ENCODE assay signal across 1 cellular context in the genomic region with DNA sequence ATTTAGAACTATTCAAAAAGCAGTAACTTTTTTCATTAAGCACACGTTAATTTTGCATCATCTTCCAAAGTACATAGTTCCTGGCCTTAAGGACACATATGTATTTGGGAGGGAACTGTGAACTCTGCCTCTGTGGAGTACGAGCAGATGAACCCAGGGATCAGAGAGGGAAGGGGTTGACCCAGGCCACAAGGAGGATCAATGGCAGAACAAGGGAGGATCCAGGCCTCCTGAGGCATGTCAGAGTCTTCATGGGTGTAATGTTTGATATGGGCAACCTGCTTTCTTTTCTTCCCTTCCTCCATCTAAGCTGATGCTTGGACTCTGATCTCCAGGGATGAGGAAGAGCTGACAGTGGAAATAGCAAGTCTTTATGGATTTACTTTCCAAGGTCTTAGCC.
TF ChIP-seq lines count a peak whose summit lies in the region.

No MANE protein-coding gene starts in this region.

TF ChIP-seq in K562, 482 proteins besides CTCF, POLR2A, EP300 and RAD21 (continued from another document):
- TF ChIP-seq, protein P1, sequence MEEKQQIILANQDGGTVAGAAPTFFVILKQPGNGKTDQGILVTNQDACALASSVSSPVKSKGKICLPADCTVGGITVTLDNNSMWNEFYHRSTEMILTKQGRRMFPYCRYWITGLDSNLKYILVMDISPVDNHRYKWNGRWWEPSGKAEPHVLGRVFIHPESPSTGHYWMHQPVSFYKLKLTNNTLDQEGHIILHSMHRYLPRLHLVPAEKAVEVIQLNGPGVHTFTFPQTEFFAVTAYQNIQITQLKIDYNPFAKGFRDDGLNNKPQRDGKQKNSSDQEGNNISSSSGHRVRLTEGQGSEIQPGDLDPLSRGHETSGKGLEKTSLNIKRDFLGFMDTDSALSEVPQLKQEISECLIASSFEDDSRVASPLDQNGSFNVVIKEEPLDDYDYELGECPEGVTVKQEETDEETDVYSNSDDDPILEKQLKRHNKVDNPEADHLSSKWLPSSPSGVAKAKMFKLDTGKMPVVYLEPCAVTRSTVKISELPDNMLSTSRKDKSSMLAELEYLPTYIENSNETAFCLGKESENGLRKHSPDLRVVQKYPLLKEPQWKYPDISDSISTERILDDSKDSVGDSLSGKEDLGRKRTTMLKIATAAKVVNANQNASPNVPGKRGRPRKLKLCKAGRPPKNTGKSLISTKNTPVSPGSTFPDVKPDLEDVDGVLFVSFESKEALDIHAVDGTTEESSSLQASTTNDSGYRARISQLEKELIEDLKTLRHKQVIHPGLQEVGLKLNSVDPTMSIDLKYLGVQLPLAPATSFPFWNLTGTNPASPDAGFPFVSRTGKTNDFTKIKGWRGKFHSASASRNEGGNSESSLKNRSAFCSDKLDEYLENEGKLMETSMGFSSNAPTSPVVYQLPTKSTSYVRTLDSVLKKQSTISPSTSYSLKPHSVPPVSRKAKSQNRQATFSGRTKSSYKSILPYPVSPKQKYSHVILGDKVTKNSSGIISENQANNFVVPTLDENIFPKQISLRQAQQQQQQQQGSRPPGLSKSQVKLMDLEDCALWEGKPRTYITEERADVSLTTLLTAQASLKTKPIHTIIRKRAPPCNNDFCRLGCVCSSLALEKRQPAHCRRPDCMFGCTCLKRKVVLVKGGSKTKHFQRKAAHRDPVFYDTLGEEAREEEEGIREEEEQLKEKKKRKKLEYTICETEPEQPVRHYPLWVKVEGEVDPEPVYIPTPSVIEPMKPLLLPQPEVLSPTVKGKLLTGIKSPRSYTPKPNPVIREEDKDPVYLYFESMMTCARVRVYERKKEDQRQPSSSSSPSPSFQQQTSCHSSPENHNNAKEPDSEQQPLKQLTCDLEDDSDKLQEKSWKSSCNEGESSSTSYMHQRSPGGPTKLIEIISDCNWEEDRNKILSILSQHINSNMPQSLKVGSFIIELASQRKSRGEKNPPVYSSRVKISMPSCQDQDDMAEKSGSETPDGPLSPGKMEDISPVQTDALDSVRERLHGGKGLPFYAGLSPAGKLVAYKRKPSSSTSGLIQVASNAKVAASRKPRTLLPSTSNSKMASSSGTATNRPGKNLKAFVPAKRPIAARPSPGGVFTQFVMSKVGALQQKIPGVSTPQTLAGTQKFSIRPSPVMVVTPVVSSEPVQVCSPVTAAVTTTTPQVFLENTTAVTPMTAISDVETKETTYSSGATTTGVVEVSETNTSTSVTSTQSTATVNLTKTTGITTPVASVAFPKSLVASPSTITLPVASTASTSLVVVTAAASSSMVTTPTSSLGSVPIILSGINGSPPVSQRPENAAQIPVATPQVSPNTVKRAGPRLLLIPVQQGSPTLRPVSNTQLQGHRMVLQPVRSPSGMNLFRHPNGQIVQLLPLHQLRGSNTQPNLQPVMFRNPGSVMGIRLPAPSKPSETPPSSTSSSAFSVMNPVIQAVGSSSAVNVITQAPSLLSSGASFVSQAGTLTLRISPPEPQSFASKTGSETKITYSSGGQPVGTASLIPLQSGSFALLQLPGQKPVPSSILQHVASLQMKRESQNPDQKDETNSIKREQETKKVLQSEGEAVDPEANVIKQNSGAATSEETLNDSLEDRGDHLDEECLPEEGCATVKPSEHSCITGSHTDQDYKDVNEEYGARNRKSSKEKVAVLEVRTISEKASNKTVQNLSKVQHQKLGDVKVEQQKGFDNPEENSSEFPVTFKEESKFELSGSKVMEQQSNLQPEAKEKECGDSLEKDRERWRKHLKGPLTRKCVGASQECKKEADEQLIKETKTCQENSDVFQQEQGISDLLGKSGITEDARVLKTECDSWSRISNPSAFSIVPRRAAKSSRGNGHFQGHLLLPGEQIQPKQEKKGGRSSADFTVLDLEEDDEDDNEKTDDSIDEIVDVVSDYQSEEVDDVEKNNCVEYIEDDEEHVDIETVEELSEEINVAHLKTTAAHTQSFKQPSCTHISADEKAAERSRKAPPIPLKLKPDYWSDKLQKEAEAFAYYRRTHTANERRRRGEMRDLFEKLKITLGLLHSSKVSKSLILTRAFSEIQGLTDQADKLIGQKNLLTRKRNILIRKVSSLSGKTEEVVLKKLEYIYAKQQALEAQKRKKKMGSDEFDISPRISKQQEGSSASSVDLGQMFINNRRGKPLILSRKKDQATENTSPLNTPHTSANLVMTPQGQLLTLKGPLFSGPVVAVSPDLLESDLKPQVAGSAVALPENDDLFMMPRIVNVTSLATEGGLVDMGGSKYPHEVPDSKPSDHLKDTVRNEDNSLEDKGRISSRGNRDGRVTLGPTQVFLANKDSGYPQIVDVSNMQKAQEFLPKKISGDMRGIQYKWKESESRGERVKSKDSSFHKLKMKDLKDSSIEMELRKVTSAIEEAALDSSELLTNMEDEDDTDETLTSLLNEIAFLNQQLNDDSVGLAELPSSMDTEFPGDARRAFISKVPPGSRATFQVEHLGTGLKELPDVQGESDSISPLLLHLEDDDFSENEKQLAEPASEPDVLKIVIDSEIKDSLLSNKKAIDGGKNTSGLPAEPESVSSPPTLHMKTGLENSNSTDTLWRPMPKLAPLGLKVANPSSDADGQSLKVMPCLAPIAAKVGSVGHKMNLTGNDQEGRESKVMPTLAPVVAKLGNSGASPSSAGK (IDR thresholded peaks at IDR 0.05) = no peak
- TF ChIP-seq XRCC3 (IDR thresholded peaks at IDR 0.05) (no peak), ZFPM2 (CRISPR knock-in tag; IDR thresholded peaks at IDR 0.05) (no peak), RCOR1 (IDR thresholded peaks at IDR 0.05; ENCODE audit: borderline replicate concordance in 1 of 2, low read depth in 2 of 2, low read length in 2 of 2) (no peak), ZNF124 (CRISPR knock-in tag; IDR thresholded peaks at IDR 0.05) (no peak), ZNF165 (CRISPR knock-in tag; IDR thresholded peaks at IDR 0.05; ENCODE audit: borderline replicate concordance) (no peak), KHSRP (IDR thresholded peaks at IDR 0.05) (no peak), ILK (tag; IDR thresholded peaks at IDR 0.05; ENCODE audit: borderline replicate concordance, low read depth) (no peak), BRD4 (IDR thresholded peaks at IDR 0.05) (no peak), ZNF707 (CRISPR knock-in tag; conservative IDR thresholded peaks at IDR 0.05) (no peak), NR1H2 (CRISPR knock-in tag; IDR thresholded peaks at IDR 0.05) (no peak), ZNF551 (CRISPR knock-in tag; IDR thresholded peaks at IDR 0.05) (no peak), NR3C1 (CRISPR knock-in tag; IDR thresholded peaks at IDR 0.05) (no peak)
- TF ChIP-seq, protein P2, sequence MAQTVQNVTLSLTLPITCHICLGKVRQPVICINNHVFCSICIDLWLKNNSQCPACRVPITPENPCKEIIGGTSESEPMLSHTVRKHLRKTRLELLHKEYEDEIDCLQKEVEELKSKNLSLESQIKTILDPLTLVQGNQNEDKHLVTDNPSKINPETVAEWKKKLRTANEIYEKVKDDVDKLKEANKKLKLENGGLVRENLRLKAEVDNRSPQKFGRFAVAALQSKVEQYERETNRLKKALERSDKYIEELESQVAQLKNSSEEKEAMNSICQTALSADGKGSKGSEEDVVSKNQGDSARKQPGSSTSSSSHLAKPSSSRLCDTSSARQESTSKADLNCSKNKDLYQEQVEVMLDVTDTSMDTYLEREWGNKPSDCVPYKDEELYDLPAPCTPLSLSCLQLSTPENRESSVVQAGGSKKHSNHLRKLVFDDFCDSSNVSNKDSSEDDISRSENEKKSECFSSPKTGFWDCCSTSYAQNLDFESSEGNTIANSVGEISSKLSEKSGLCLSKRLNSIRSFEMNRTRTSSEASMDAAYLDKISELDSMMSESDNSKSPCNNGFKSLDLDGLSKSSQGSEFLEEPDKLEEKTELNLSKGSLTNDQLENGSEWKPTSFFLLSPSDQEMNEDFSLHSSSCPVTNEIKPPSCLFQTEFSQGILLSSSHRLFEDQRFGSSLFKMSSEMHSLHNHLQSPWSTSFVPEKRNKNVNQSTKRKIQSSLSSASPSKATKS (CRISPR knock-in tag; IDR thresholded peaks at IDR 0.05) = no peak
